In the genomic region with DNA sequence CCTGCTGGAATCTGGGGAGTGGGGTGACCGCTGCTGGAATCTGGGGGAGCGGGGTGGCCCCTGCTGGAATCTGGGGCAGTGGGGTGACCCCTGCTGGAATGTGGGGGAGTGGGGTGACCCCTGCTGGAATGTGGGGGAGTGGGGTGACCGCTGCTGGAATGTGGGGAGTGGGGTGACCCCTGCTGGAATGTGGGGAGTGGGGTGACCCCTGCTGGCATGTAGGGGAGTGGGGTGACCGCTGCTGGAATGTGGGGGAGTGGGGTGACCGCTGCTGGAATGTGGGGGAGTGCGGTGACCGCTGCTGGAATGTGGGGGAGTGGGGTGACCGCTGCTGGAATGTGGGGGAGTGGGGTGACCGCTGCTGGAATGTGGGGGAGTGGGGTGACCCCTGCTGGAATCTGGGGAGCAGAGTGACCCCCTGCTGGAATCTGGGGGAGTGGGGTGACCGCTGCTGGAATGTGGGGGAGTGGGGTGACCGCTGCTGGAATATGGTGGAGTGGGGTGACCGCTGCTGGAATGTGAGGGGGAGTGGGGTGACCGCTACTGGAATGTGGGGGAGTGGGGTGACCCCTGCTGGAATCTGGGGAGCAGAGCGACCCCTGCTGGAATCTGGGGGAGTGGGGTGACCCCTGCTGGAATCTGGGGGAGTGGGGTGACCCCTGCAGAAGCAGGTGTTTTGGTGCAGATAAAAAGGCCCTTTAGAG, we compare ENCODE assay signal across 6 cellular contexts.
A peak's percentile ranks its signal among the peaks of the same experiment; 100 is the strongest.
DNase-seq lines count a peak whose midpoint lies in the region; ATAC-seq, FAIRE-seq and TF ChIP-seq lines count a peak whose summit lies in the region.
"Not testable (repeated sequence)": the region's sequence is repeated elsewhere in the genome, so short reads cannot be mapped to it uniquely, and the experiment has no call there.

No MANE protein-coding gene starts in this region.

- not testable (repeated sequence) for H4K8ac ChIP-seq in H1 (ENCODE audit: extremely low read depth, insufficient read depth, low read length); neuronal stem cell (ENCODE audit: low read depth, low read length)

- not testable (repeated sequence) for H2AFZ ChIP-seq in Karpas-422 (ENCODE audit: low read length); H1 (ENCODE audit: low read length); neuronal stem cell (ENCODE audit: low read length)

- H3K4me3 Mint-ChIP-seq in Calu3 (ENCODE audit: low read depth, unreplicated experiment), result not testable (repeated sequence)

- not testable (repeated sequence) for H3K27me3 ChIP-seq in Karpas-422 (ENCODE audit: low read length); H1 (replicated peaks in 1 of 4; ENCODE audit: control insufficient read depth in 3 of 4, extremely low read depth in 1 of 4, insufficient read depth in 3 of 4, low read length in 3 of 4); neuronal stem cell (ENCODE audit: control insufficient read depth in 3 of 3, insufficient read depth in 3 of 3, low read depth in 1 of 3, low read length in 3 of 3); thoracic aorta (replicated peaks; ENCODE audit: insufficient read depth)

- not testable (repeated sequence) for H2AK5ac ChIP-seq in H1 (ENCODE audit: low read depth, low read length)
- peak overlapping the region; percentile 32 for H2AK5ac ChIP-seq in neuronal stem cell (ENCODE audit: low read depth, low read length)

- BruUV-seq in Calu3 (replicated peaks; lab: Mats Ljungman, UMichigan), result not testable (repeated sequence)

- H3K56ac ChIP-seq in H1 (replicated peaks; ENCODE audit: insufficient read length, low read depth, low read length), result not testable (repeated sequence)

- not testable (repeated sequence) for H3K23me2 ChIP-seq in H1 (ENCODE audit: low read depth, low read length)

- H2BK12ac ChIP-seq in H1 (ENCODE audit: low read depth, low read length); neuronal stem cell (ENCODE audit: low read length): not testable (repeated sequence)

- not testable (repeated sequence) for H3K9ac ChIP-seq in Karpas-422 (ENCODE audit: low read length); H1 (replicated peaks in 1 of 4; ENCODE audit: extremely low read depth in 1 of 4, low read depth in 3 of 4, low read length in 3 of 4); neuronal stem cell (ENCODE audit: low read depth, low read length, poor library complexity)

- not testable (repeated sequence) for H2BK15ac ChIP-seq in H1 (ENCODE audit: low read length)
- peak overlapping the region; percentile 54 for H2BK15ac ChIP-seq in neuronal stem cell (ENCODE audit: low read length)

- FAIRE-seq in H1 (lab: Jason Lieb, UNC), result not testable (repeated sequence)

- H2BK5ac ChIP-seq in H1 (ENCODE audit: low read depth, low read length); neuronal stem cell (ENCODE audit: low read length): not testable (repeated sequence)

- not testable (repeated sequence) for H3K27ac ChIP-seq in Karpas-422 (ENCODE audit: low read length); H1 (ENCODE audit: low read depth, low read length); neuronal stem cell (replicated peaks; ENCODE audit: low read length)
- H3K27ac ChIP-seq in thoracic aorta, result peak overlapping the region; percentile 79 to 93

- H2BK20ac ChIP-seq in H1 (ENCODE audit: low read length), result not testable (repeated sequence)

- not testable (repeated sequence) for H4K5ac ChIP-seq in H1 (ENCODE audit: insufficient read length, low read depth, low read length)

- ATAC-seq in thoracic aorta (ENCODE audit: insufficient number of reproducible peaks, low FRiP score, low read depth), result not testable (repeated sequence)

- not testable (repeated sequence) for H3K9me3 ChIP-seq in Karpas-422 (ENCODE audit: low read length); H1 (ENCODE audit: insufficient read depth in 2 of 2, low read depth in 1 of 2, low read length in 1 of 2); neuronal stem cell (replicated peaks in 1 of 2; ENCODE audit: control insufficient read depth in 2 of 2, insufficient read depth in 1 of 2, low read depth in 1 of 2, low read length in 2 of 2); thoracic aorta

- not testable (repeated sequence) for H3K27me3 Mint-ChIP-seq in Calu3 (ENCODE audit: unreplicated experiment)

- peak; percentile 31 to 39; a peak in 3 of 4 replicates for TF ChIP-seq RAD21 in H1 (IDR thresholded peaks at IDR 0.05 in 1 of 2, conservative IDR thresholded peaks at IDR 0.05 in 1 of 2; ENCODE audit: low read depth in 2 of 2, low read length in 2 of 2)

- TF ChIP-seq CTCF in Calu3 (IDR thresholded peaks at IDR 0.05; ENCODE audit: unreplicated experiment) (peak; percentile 22), H1 (IDR thresholded peaks at IDR 0.05; ENCODE audit: control extremely low read depth in 1 of 3, insufficient read depth in 1 of 3, low read depth in 1 of 3, low read length in 3 of 3) (peak in 2 of 3 experiments; percentile 26 to 77; a peak in 3 of 4 replicates)
- TF ChIP-seq CTCF in thoracic aorta (IDR thresholded peaks at IDR 0.05), result not testable (repeated sequence)

- not testable (repeated sequence) for H3K9me3 Mint-ChIP-seq in Calu3 (ENCODE audit: low read depth, unreplicated experiment)

- H3K4me1 ChIP-seq in Karpas-422 (ENCODE audit: low read length), result not testable (repeated sequence)
- H3K4me1 ChIP-seq in H1 (replicated peaks in 1 of 4; ENCODE audit: control insufficient read depth in 3 of 4, insufficient read depth in 4 of 4, low read length in 3 of 4), result peaks cover 9 to 36% (median 19%) of the 10 kb centered on the region in 4 experiments
- H3K4me1 ChIP-seq in neuronal stem cell (ENCODE audit: control insufficient read depth in 2 of 2, insufficient read depth in 1 of 2, low read depth in 1 of 2, low read length in 2 of 2), result peaks cover 0 to 10% of the 10 kb centered on the region in 2 donors
- peaks cover 46 to 88% of the 10 kb centered on the region in 2 donors for H3K4me1 ChIP-seq in thoracic aorta (ENCODE audit: control insufficient read depth in 1 of 2, low read depth in 2 of 2)

- H3K36me3 Mint-ChIP-seq in Calu3 (ENCODE audit: insufficient read depth, unreplicated experiment), result not testable (repeated sequence)

- not testable (repeated sequence) for H3K36me3 ChIP-seq in Karpas-422 (ENCODE audit: insufficient read depth, low read length); H1 (ENCODE audit: control insufficient read depth in 2 of 4, insufficient read depth in 4 of 4, low read length in 3 of 4); neuronal stem cell (replicated peaks in 1 of 2; ENCODE audit: control insufficient read depth in 2 of 2, insufficient read depth in 2 of 2, low read length in 2 of 2); thoracic aorta

- not testable (repeated sequence) for H3K18ac ChIP-seq in H1 (ENCODE audit: extremely low read depth, low read length); neuronal stem cell (ENCODE audit: low read length)

- not testable (repeated sequence) for TF ChIP-seq POLR2A in H1 (IDR thresholded peaks at IDR 0.05; ENCODE audit: control extremely low read depth in 1 of 2, low read depth in 2 of 2, low read length in 2 of 2)

- not testable (repeated sequence) for H3K79me1 ChIP-seq in H1 (ENCODE audit: low read depth, low read length); neuronal stem cell (ENCODE audit: low read depth, low read length)

- H3K4me1 Mint-ChIP-seq in Calu3 (ENCODE audit: low read depth, unreplicated experiment), result not testable (repeated sequence)

- H3K79me2 ChIP-seq in Karpas-422 (ENCODE audit: low read length); H1 (ENCODE audit: control insufficient read depth in 1 of 2, insufficient read depth in 2 of 2, low read length in 2 of 2): not testable (repeated sequence)

- POLR2A ChIA-PET in H1 (lab: Charles Lee; ENCODE audit: partially characterized antibody), result interaction anchor here (1.2 kb wide), 1 partner anchor 11 kb away, joined by 4 read pairs; no protein-coding TSS in a partner anchor

- not testable (repeated sequence) for H4K20me1 ChIP-seq in Karpas-422 (ENCODE audit: insufficient read depth, low read depth, low read length); H1 (replicated peaks in 1 of 2; ENCODE audit: control insufficient read depth in 1 of 2, insufficient read depth in 2 of 2, low read length in 2 of 2)

- not testable (repeated sequence) for H3K4me3 ChIP-seq in Karpas-422 (ENCODE audit: low read length); H1 (ENCODE audit: extremely low read depth in 1 of 4, insufficient read depth in 2 of 4, low read depth in 3 of 4, low read length in 4 of 4); neuronal stem cell (ENCODE audit: low read length in 2 of 2); thoracic aorta

- not testable (repeated sequence) for H3K4me2 ChIP-seq in Karpas-422 (ENCODE audit: low read depth, low read length, poor library complexity, severe bottlenecking); H1 (ENCODE audit: insufficient read depth in 1 of 2, low read depth in 2 of 2, low read length in 2 of 2); neuronal stem cell (ENCODE audit: insufficient read depth, low read length, poor library complexity, severe bottlenecking)

- not testable (repeated sequence) for H2BK120ac ChIP-seq in H1 (replicated peaks; ENCODE audit: low read depth, low read length); neuronal stem cell (ENCODE audit: low read depth, low read length)

- H3K27ac Mint-ChIP-seq in Calu3 (ENCODE audit: unreplicated experiment), result not testable (repeated sequence)

- not testable (repeated sequence) for H3K14ac ChIP-seq in H1 (ENCODE audit: insufficient read length); neuronal stem cell (ENCODE audit: low read length)

- not testable (repeated sequence) for H3K4ac ChIP-seq in H1 (replicated peaks; ENCODE audit: insufficient read length, low read depth, low read length); neuronal stem cell (ENCODE audit: low read length)

- no CpG with 5 or more reads among the region's 14 CpGs for WGBS in H1 (ENCODE audit: extremely low coverage in 1 of 2, insufficient coverage in 1 of 2, insufficient read length in 1 of 2, insufficient replicate concordance in 2 of 2, low coverage in 1 of 2, low lambda C conversion rate in 2 of 2, missing lambda C conversion rate in 1 of 2), 2 experiments
- no CpG with 5 or more reads among the region's 14 CpGs for WGBS in neuronal stem cell (ENCODE audit: extremely low coverage in 2 of 2, insufficient read length in 2 of 2, insufficient replicate concordance in 1 of 2), 2 donors

- CTCF ChIA-PET in Calu3 (lab: Charles Lee), result not testable (repeated sequence)
- CTCF ChIA-PET in H1 (lab: Charles Lee; ENCODE audit: partially characterized antibody), result interaction anchor here (0.6 to 3.2 kb wide), 3 partner anchors 13 to 608 kb away, joined by 3 to 19 read pairs (median 4); no protein-coding TSS in a partner anchor

- not testable (repeated sequence) for H3K23ac ChIP-seq in H1 (ENCODE audit: insufficient read length); neuronal stem cell (ENCODE audit: low read depth, low read length, poor library complexity)

- intact Hi-C loops in Calu3 (cut with micrococcal nuclease; ENCODE audit: unreplicated experiment), result not testable (repeated sequence)

- H4K91ac ChIP-seq in H1 (replicated peaks; ENCODE audit: insufficient read length, low read length); neuronal stem cell (ENCODE audit: low read depth, low read length, poor library complexity): not testable (repeated sequence)

- not testable (repeated sequence) for H3K9me2 ChIP-seq in Karpas-422 (replicated peaks; ENCODE audit: insufficient read depth, low read length)

- TF ChIP-seq EP300 in H1 (IDR thresholded peaks at IDR 0.05; ENCODE audit: borderline replicate concordance in 1 of 2, low read depth in 2 of 2, low read length in 2 of 2), result not testable (repeated sequence)

- DNase-seq in Calu3; H1 (ENCODE audit: low read depth in 1 of 2, low spot score in 2 of 2); neuronal stem cell (ENCODE audit: low spot score); thoracic aorta (ENCODE audit: low spot score): not testable (repeated sequence)
- peak; percentile 45 for DNase-seq in Karpas-422
- DNase-seq in activated effector memory CD4-positive, alpha-beta T cell treated with anti-CD3 and anti-CD28 coated beads, Interleukin-2, amount 50 U/mL, for 16 hours, result peak; percentile 46
